23 cellular contexts compared by ENCODE assay signal in genomic region chr16:35525979-35526590, GRCh38.
DNase-seq lines count a peak whose midpoint lies in the region; ATAC-seq and TF ChIP-seq lines count a peak whose summit lies in the region.
"Had no signal": no experiment of that assay in that cellular context is flagged by ENCODE, and none has a peak within 500 bp of the region (broad histone marks: within the 10 kb centered on the region; RNA-seq: fewer than 3 reads in every experiment).

No MANE protein-coding gene starts in this region.

- peak; percentile 7 for DNase-seq in DMS153 treated with DMSO at 0.1 percent for 48 hours (lab: John Stamatoyannopoulos, UW; ENCODE audit: unreplicated experiment)
- peak; percentile 74 for DNase-seq in NCI-H2227 treated with DMSO at 0.1 percent for 48 hours (lab: John Stamatoyannopoulos, UW)
- DNase-seq in WERI-Rb-1, result peak; percentile 65
- no peak for DNase-seq in AG08395 (ENCODE audit: low spot score)
- no peak for DNase-seq in CD4-positive, alpha-beta memory T cell
- DNase-seq: activated CD4-positive, alpha-beta T cell treated with anti-CD3 and anti-CD28 coated beads, Interleukin-2, amount 10 ng/mL, durations not matched to agents 7 days and 5 days; activated gamma-delta T cell treated with Interleukin-2 at 50 U/mL for 16 hours; activated T-cell treated with anti-CD3 and anti-CD28 coated beads, Interleukin-2, amount 50 U/mL, for 4 hours; DMS79; gastrocnemius medialis; GF-D8; H9; left cardiac atrium; NCI-H1417 treated with DMSO at 0.1 percent for 48 hours; stimulated activated CD4-positive, alpha-beta T cell treated with anti-CD3 and anti-CD28 coated beads, Interleukin-12 subunit alpha, Interleukin-12 subunit beta, amount 100 ng/mL, for 4 hours; stimulated activated CD4-positive, alpha-beta T cell treated with anti-CD3 and anti-CD28 coated beads, Interleukin-4, amount 100 ng/mL, for 4 hours; stimulated activated naive CD4-positive, alpha-beta T cell; uterus had no signal

- H3K4me3 ChIP-seq in WERI-Rb-1 (ENCODE audit: low read depth, low read length), result peak overlapping the region; percentile 46
- H3K4me3 ChIP-seq in CD4-positive, alpha-beta memory T cell (ENCODE audit: low read length in 2 of 2), result no peak overlapping the region
- H3K4me3 ChIP-seq: gastrocnemius medialis, neural progenitor cell, uterus had no signal

- ATAC-seq in HG02763 (IDR thresholded peaks at IDR 0.05; ENCODE audit: unreplicated experiment), result no peak
- ATAC-seq: activated T-cell treated with anti-CD3 and anti-CD28 coated beads, Interleukin-2, amount 50 U/mL, for 4 hours; gastrocnemius medialis; left cardiac atrium; sciatic nerve had no signal

- intact Hi-C loops in CD4-positive, alpha-beta memory T cell (cut with micrococcal nuclease), result no loop called here

- no peaks in the 10 kb centered on the region for H3K9me3 ChIP-seq in WERI-Rb-1 (ENCODE audit: severe bottlenecking)
- H3K9me3 ChIP-seq in CD4-positive, alpha-beta memory T cell (ENCODE audit: control insufficient read depth in 1 of 2, low read length in 2 of 2), result peaks cover 0 to 9% of the 10 kb centered on the region in 2 donors
- H3K9me3 ChIP-seq: gastrocnemius medialis, uterus had no signal

- CTCF ChIA-PET in CD4-positive, alpha-beta memory T cell (lab: Charles Lee; ENCODE audit: partially characterized antibody), result no interaction called here

- no peaks in the 10 kb centered on the region for H3K4me1 ChIP-seq in CD4-positive, alpha-beta memory T cell (ENCODE audit: insufficient read depth, low read length)
- H3K4me1 ChIP-seq: gastrocnemius medialis, neural progenitor cell, uterus had no signal

- H3K36me3 Mint-ChIP-seq in CD4-positive, alpha-beta memory T cell, result no peaks in the 10 kb centered on the region
- H3K36me3 Mint-ChIP-seq: neural progenitor cell had no signal

- H3K27me3 ChIP-seq in WERI-Rb-1 (ENCODE audit: insufficient read depth, low read depth, severe bottlenecking), result peaks cover 9% of the 10 kb centered on the region
- no peaks in the 10 kb centered on the region for H3K27me3 ChIP-seq in CD4-positive, alpha-beta memory T cell (ENCODE audit: insufficient read depth, low read length)
- H3K27me3 ChIP-seq: gastrocnemius medialis, neural progenitor cell, uterus had no signal

- no peak overlapping the region for H3K4me3 Mint-ChIP-seq in CD4-positive, alpha-beta memory T cell
- H3K4me3 Mint-ChIP-seq: activated CD4-positive, alpha-beta T cell treated with anti-CD3 and anti-CD28 coated beads, Interleukin-2, amount 10 ng/mL, durations not matched to agents 7 days and 5 days; activated T-cell treated with anti-CD3 and anti-CD28 coated beads, Interleukin-2, amount 50 U/mL, for 4 hours; central memory CD8-positive, alpha-beta T cell; H9; neural progenitor cell had no signal

- H3K4me1 Mint-ChIP-seq in CD4-positive, alpha-beta memory T cell, result no peaks in the 10 kb centered on the region
- H3K4me1 Mint-ChIP-seq: activated CD4-positive, alpha-beta T cell treated with anti-CD3 and anti-CD28 coated beads, Interleukin-2, amount 10 ng/mL, durations not matched to agents 7 days and 5 days; central memory CD8-positive, alpha-beta T cell; H9; neural progenitor cell had no signal

- H3K27ac ChIP-seq in WERI-Rb-1, result peak overlapping the region; percentile 66
- H3K27ac ChIP-seq in CD4-positive, alpha-beta memory T cell (ENCODE audit: low read depth, low read length), result no peak overlapping the region
- H3K27ac ChIP-seq: gastrocnemius medialis, neural progenitor cell, uterus had no signal

- no peak overlapping the region for H3K27ac Mint-ChIP-seq in CD4-positive, alpha-beta memory T cell
- H3K27ac Mint-ChIP-seq: activated CD4-positive, alpha-beta T cell treated with anti-CD3 and anti-CD28 coated beads, Interleukin-2, amount 10 ng/mL, durations not matched to agents 7 days and 5 days; H9; neural progenitor cell had no signal

- peaks cover 5 to 48% (median 25%) of the 10 kb centered on the region in 8 donors for H3K9me3 Mint-ChIP-seq in CD4-positive, alpha-beta memory T cell

- H3K36me3 ChIP-seq in WERI-Rb-1, result no peaks in the 10 kb centered on the region
- H3K36me3 ChIP-seq in CD4-positive, alpha-beta memory T cell (ENCODE audit: insufficient read depth, low read length), result no peaks in the 10 kb centered on the region
- H3K36me3 ChIP-seq: gastrocnemius medialis, neural progenitor cell, uterus had no signal

- peak; percentile 31; the same call in 1 of the 2 replicates for TF ChIP-seq CTCF in LNCAP (IDR thresholded peaks at IDR 0.05)
- peak; percentile 37; the same call in 1 of the 2 replicates for TF ChIP-seq CTCF in WERI-Rb-1 (IDR thresholded peaks at IDR 0.05; ENCODE audit: low read depth, low read length)

- no peaks in the 10 kb centered on the region for H3K27me3 Mint-ChIP-seq in CD4-positive, alpha-beta memory T cell
- H3K27me3 Mint-ChIP-seq: activated CD4-positive, alpha-beta T cell treated with anti-CD3 and anti-CD28 coated beads, Interleukin-2, amount 10 ng/mL, durations not matched to agents 7 days and 5 days; central memory CD8-positive, alpha-beta T cell had no signal

- POLR2A ChIA-PET in CD4-positive, alpha-beta memory T cell (lab: Charles Lee; ENCODE audit: partially characterized antibody), result no interaction called here

Comparison
In these comparisons a context has a peak if more than half of its experiments do, and no peak if none do; other contexts are left out.
1. DNase-seq: peak in DMS153 treated with DMSO at 0.1 percent for 48 hours (single experiment), NCI-H2227 treated with DMSO at 0.1 percent for 48 hours (single experiment) and WERI-Rb-1 (single experiment); none in AG08395 (single experiment) and CD4-positive, alpha-beta memory T cell (0 of 5).